In the genomic region with DNA sequence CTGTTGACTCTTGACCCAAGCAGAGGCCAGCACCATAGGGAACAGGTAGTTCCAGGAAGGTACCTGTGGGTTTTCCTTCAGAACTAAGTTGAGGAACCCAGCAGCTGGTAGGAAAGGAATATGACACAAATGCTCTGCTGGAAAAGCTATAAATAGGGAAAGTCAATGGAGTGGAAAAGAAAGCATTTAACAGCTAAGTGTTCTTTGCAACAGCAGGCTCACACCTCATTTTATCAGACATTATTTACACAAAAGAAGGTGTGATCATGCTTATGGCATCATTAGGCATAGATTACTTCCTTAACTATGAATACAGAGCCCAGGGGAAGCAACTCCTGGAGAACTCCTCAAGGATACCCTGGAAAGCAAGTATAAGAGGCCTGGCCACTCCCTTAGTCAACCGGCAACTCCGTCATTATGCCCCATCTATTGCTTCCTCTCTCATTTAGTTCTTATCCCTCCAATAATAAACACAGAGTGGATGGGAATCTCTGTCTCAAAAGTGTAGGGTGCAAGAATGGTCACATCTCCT, we compare ENCODE assay signal across 29 cellular contexts.
"Had no signal": no experiment of that assay in that cellular context is flagged by ENCODE, and none has a peak within 500 bp of the region (broad histone marks: within the 10 kb centered on the region; RNA-seq: fewer than 3 reads in every experiment).

No MANE protein-coding gene starts in this region.

- H3K9me3 ChIP-seq: ovary, psoas muscle, right lobe of liver, sigmoid colon, suprapubic skin, testis, tibial artery, transverse colon, upper lobe of right lung, uterus had no signal

- H3K9me3 Mint-ChIP-seq: natural killer cell; nephron; neural progenitor cell; stimulated activated naive CD8-positive, alpha-beta T cell treated with anti-CD3 and anti-CD28 coated beads, Interleukin-15, amount 100 ng/mL, for 72 hours; type B pancreatic cell had no signal

- H3K9ac ChIP-seq: neural progenitor cell, parathyroid adenoma had no signal

- H3K36me3 Mint-ChIP-seq: natural killer cell; neural progenitor cell; stimulated activated effector memory CD8-positive, alpha-beta T cell treated with anti-CD3 and anti-CD28 coated beads, Interleukin-12 subunit alpha, Interleukin-12 subunit beta, amount 100 ng/mL, for 72 hours; stimulated activated naive B cell treated with anti-CD40 and anti-IgM and Interleukin-4, amounts not matched to agents 10 μg/mL and 1 μg/mL and 100 μg/mL, for 72 hours; type B pancreatic cell had no signal

- H3K4me2 ChIP-seq: neural progenitor cell had no signal

- ATAC-seq: natural killer cell; psoas muscle; right cardiac atrium; right lobe of liver; stimulated activated effector memory CD8-positive, alpha-beta T cell treated with anti-CD3 and anti-CD28 coated beads, Interleukin-12 subunit alpha, Interleukin-12 subunit beta, amount 100 ng/mL, for 72 hours; stimulated activated naive B cell treated with anti-CD40 and anti-IgM and Interleukin-4, amounts not matched to agents 10 μg/mL and 1 μg/mL and 100 μg/mL, for 72 hours; stimulated activated naive CD8-positive, alpha-beta T cell treated with anti-CD3 and anti-CD28 coated beads, Interleukin-15, amount 100 ng/mL, for 72 hours; stimulated activated naive CD8-positive, alpha-beta T cell treated with anti-CD3 and anti-CD28 coated beads, Interleukin-15, Interleukin-2, amounts not matched to agents 100 U/mL and 50 U/mL, for 24 hours; upper lobe of right lung had no signal

- H3K36me3 ChIP-seq: neural progenitor cell, ovary, right lobe of liver, sigmoid colon, suprapubic skin, tibial artery, transverse colon, upper lobe of right lung, uterus had no signal

- H3K27ac Mint-ChIP-seq: natural killer cell; nephron; neural progenitor cell; progenitor cell of endocrine pancreas; stimulated activated effector memory CD8-positive, alpha-beta T cell treated with anti-CD3 and anti-CD28 coated beads, Interleukin-12 subunit alpha, Interleukin-12 subunit beta, amount 100 ng/mL, for 72 hours; stimulated activated naive B cell treated with anti-CD40 and anti-IgM and Interleukin-4, amounts not matched to agents 10 μg/mL and 1 μg/mL and 100 μg/mL, for 72 hours; stimulated activated naive CD8-positive, alpha-beta T cell treated with anti-CD3 and anti-CD28 coated beads, Interleukin-15, amount 100 ng/mL, for 72 hours; type B pancreatic cell had no signal

- H3K27ac ChIP-seq: neural progenitor cell, ovary, parathyroid adenoma, psoas muscle, right lobe of liver, sigmoid colon, suprapubic skin, testis, tibial artery, transverse colon, upper lobe of right lung had no signal

- H3K27me3 ChIP-seq: neural progenitor cell, ovary, right lobe of liver, testis, tibial artery, uterus had no signal

- H3K4me3 Mint-ChIP-seq: natural killer cell; nephron; neural progenitor cell; stimulated activated effector memory CD8-positive, alpha-beta T cell treated with anti-CD3 and anti-CD28 coated beads, Interleukin-12 subunit alpha, Interleukin-12 subunit beta, amount 100 ng/mL, for 72 hours; stimulated activated naive B cell treated with anti-CD40 and anti-IgM and Interleukin-4, amounts not matched to agents 10 μg/mL and 1 μg/mL and 100 μg/mL, for 72 hours; stimulated activated naive CD8-positive, alpha-beta T cell treated with anti-CD3 and anti-CD28 coated beads, Interleukin-15, amount 100 ng/mL, for 72 hours; type B pancreatic cell had no signal

- DNase-seq: natural killer cell; occipital lobe; ovary; posterior cingulate gyrus; psoas muscle; right cardiac atrium; right lobe of liver; sigmoid colon; small intestine; stimulated activated CD4-positive, alpha-beta T cell treated with anti-CD3 and anti-CD28 coated beads, Interleukin-15, amount 100 ng/mL, for 24 hours; stimulated activated CD4-positive, alpha-beta T cell treated with anti-CD3 and anti-CD28 coated beads, Interleukin-2, amount 100 ng/mL, for 24 hours; stimulated activated CD4-positive, alpha-beta T cell treated with anti-CD3 and anti-CD28 coated beads, Interleukin-2, amount 100 ng/mL, for 48 hours; stimulated activated CD4-positive, alpha-beta T cell treated with anti-CD3 and anti-CD28 coated beads, Interleukin-4, amount 100 ng/mL, for 24 hours; stimulated activated naive B cell treated with anti-CD40 and anti-IgM and Interleukin-4, amounts not matched to agents 10 μg/mL and 1 μg/mL and 100 μg/mL, for 72 hours; stimulated activated naive CD8-positive, alpha-beta T cell treated with anti-CD3 and anti-CD28 coated beads, Interleukin-15, amount 100 ng/mL, for 72 hours; stimulated activated naive CD8-positive, alpha-beta T cell treated with anti-CD3 and anti-CD28 coated beads, Interleukin-15, Interleukin-2, amounts not matched to agents 100 U/mL and 50 U/mL, for 24 hours; substantia nigra; testis; tibial artery; transverse colon; upper lobe of right lung had no signal

- H3K4me1 ChIP-seq: parathyroid adenoma, psoas muscle, right lobe of liver, sigmoid colon, suprapubic skin, testis, tibial artery, transverse colon, upper lobe of right lung, uterus had no signal

- H3K4me1 Mint-ChIP-seq: natural killer cell; nephron; stimulated activated effector memory CD8-positive, alpha-beta T cell treated with anti-CD3 and anti-CD28 coated beads, Interleukin-12 subunit alpha, Interleukin-12 subunit beta, amount 100 ng/mL, for 72 hours; stimulated activated naive CD8-positive, alpha-beta T cell treated with anti-CD3 and anti-CD28 coated beads, Interleukin-15, amount 100 ng/mL, for 72 hours had no signal

- H3K4me3 ChIP-seq: neural progenitor cell, ovary, psoas muscle, right lobe of liver, sigmoid colon, suprapubic skin, testis, tibial artery, transverse colon, upper lobe of right lung, uterus had no signal

- H2AFZ ChIP-seq: neural progenitor cell, parathyroid adenoma had no signal

- H3K79me2 ChIP-seq: parathyroid adenoma had no signal
